ENCODE assay signal across 26 cellular contexts in the genomic region with DNA sequence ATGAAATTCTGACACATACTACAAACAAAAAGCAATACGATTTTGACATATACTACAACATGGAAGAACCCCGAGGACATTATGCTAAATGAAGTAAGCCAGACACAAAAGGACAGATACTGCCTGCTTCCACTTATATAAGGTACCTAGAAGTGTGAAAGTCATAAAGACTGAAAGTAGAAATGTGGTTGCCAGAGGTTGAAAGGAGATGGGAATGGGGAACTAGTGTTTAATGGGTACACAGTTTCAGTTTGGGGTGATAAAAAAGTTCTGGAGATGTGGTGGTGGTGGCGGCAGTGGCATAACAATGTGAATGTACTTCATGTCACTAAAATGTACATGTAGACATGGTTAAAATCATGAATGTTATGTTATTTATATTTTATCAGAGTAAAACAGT. TPM values are rescaled to one million over a fixed set of nuclear protein-coding genes. Genes with fewer than 3 reads are reported as not detected.
DNase-seq lines count a peak whose midpoint lies in the region; ATAC-seq, FAIRE-seq and TF ChIP-seq lines count a peak whose summit lies in the region.
"Had no signal": no experiment of that assay in that cellular context is flagged by ENCODE, and none has a peak within 500 bp of the region (broad histone marks: within the 10 kb centered on the region; RNA-seq: fewer than 3 reads in every experiment).

No MANE protein-coding gene starts in this region.

- no peak for TF ChIP-seq CTCF in GM12878 (IDR thresholded peaks at IDR 0.05 in 2 of 3, conservative IDR thresholded peaks at IDR 0.05 in 1 of 3; ENCODE audit: control insufficient read depth in 2 of 3, extremely low read depth in 1 of 3, insufficient read depth in 1 of 3, low read depth in 3 of 3, low read length in 3 of 3)

- no TSS peak for BruUV-seq in GM12878 (replicated peaks; lab: Mats Ljungman, UMichigan)

- no peak overlapping the region for H3K9ac ChIP-seq in GM12878 (ENCODE audit: control insufficient read depth, insufficient read depth, low read length)
- H3K9ac ChIP-seq: GM23248, parathyroid adenoma had no signal

- in situ Hi-C loops in GM12878 (cut with MboI), result no loop called here

- FAIRE-seq in GM12878 (lab: Jason Lieb, UNC), result peak; percentile 35
- FAIRE-seq: frontal cortex had no signal

- RAD21 ChIA-PET in GM12878 (lab: Charles Lee; ENCODE audit: unreplicated experiment), result interaction anchor here (0.6 to 1.4 kb wide), 3 partner anchors 12 to 75 kb away, joined by 3 read pairs; no protein-coding TSS in a partner anchor

- intact Hi-C loops in GM12878 (cut with micrococcal nuclease; ENCODE audit: unreplicated experiment), result loop anchor here (2.0 kb wide), 1 partner anchor 18 kb away; no protein-coding TSS in a partner anchor

- SMC1A ChIA-PET in GM12878 (lab: Charles Lee; ENCODE audit: uncharacterized antibody, unreplicated experiment), result interaction anchor here (1.2 to 5.3 kb wide), 4 partner anchors 9 to 62 kb away, joined by 4 to 23 read pairs (median 4); no protein-coding TSS in a partner anchor

- peak overlapping the region; percentile 35; the same call in 1 of the 2 replicates for H3K4me2 ChIP-seq in GM12878 (ENCODE audit: control insufficient read depth, insufficient read depth)

- peaks cover 6% of the 10 kb centered on the region; the same call in 1 of the 2 replicates for H3K4me1 ChIP-seq in GM12878 (ENCODE audit: control insufficient read depth, insufficient read depth, low read length)
- H3K4me1 ChIP-seq: parathyroid adenoma, right lobe of liver, tibial artery had no signal

- H2AFZ ChIP-seq in GM12878 (ENCODE audit: control insufficient read depth, low read depth, low read length), result no peak overlapping the region
- H2AFZ ChIP-seq: GM23248, parathyroid adenoma had no signal

- ATAC-seq in GM18867 (IDR thresholded peaks at IDR 0.05; ENCODE audit: unreplicated experiment), result peak; percentile 70
- peak; percentile 72 for ATAC-seq in GM21360 (IDR thresholded peaks at IDR 0.05; ENCODE audit: unreplicated experiment)
- ATAC-seq in HG03159 (IDR thresholded peaks at IDR 0.05; ENCODE audit: unreplicated experiment), result peak; percentile 72
- ATAC-seq in GM12878, result peak; percentile 92
- no peak for ATAC-seq in HG02678 (IDR thresholded peaks at IDR 0.05; ENCODE audit: unreplicated experiment)
- ATAC-seq: naive thymus-derived CD4-positive, alpha-beta T cell; right lobe of liver; stimulated activated effector memory CD8-positive, alpha-beta T cell treated with anti-CD3 and anti-CD28 coated beads, Interleukin-12 subunit alpha, Interleukin-12 subunit beta, amount 100 ng/mL, for 72 hours; T-cell had no signal

- no peak for TF ChIP-seq POLR2A in GM12878 (IDR thresholded peaks at IDR 0.05; ENCODE audit: low read depth, low read length)

- POLR2A ChIA-PET in GM12878 (lab: Charles Lee), result interaction anchor here (1.1 kb wide), 1 partner anchor 13 kb away, joined by 4 read pairs; no protein-coding TSS in a partner anchor

- no peak for TF ChIP-seq RAD21 in GM12878 (IDR thresholded peaks at IDR 0.05; ENCODE audit: insufficient read depth, low read depth, low read length)

- H3K9me3 ChIP-seq in GM12878 (replicated peaks; ENCODE audit: control insufficient read depth, insufficient read depth, low read length), result no peaks in the 10 kb centered on the region
- H3K9me3 ChIP-seq: right lobe of liver, tibial artery had no signal

- no peaks in the 10 kb centered on the region for H3K27me3 ChIP-seq in GM12878 (replicated peaks in 1 of 2; ENCODE audit: control insufficient read depth in 2 of 2, insufficient read depth in 2 of 2, low read length in 1 of 2)
- H3K27me3 ChIP-seq: right lobe of liver had no signal

- H3K4me3 ChIP-seq in GM12878, result no peak overlapping the region
- H3K4me3 ChIP-seq: GM23248, right lobe of liver, tibial artery had no signal

- H4K20me1 ChIP-seq in GM12878 (ENCODE audit: control insufficient read depth, insufficient read depth), result no peaks in the 10 kb centered on the region

- no peaks in the 10 kb centered on the region for H3K79me2 ChIP-seq in GM12878 (ENCODE audit: control insufficient read depth, insufficient read depth, low read length)
- H3K79me2 ChIP-seq: parathyroid adenoma had no signal

- TF ChIP-seq EP300 in GM12878 (IDR thresholded peaks at IDR 0.05; ENCODE audit: borderline replicate concordance in 1 of 2, control insufficient read depth in 1 of 2, low read depth in 2 of 2, low read length in 2 of 2), result no peak; a peak in 1 of 4 replicates

- CTCF ChIA-PET in GM12878 (lab: Yijun Ruan, JAX), result interaction anchor here (1.7 to 1.9 kb wide), 2 partner anchors 10 to 44 kb away, joined by 6 read pairs; no protein-coding TSS in a partner anchor

- WGBS in GM12878 (ENCODE audit: insufficient coverage, insufficient replicate concordance, low lambda C conversion rate, missing lambda C conversion rate), result 62% methylated on average over 3 of the region's 3 CpGs

- H3K27ac ChIP-seq in GM12878 (ENCODE audit: control insufficient read depth, insufficient read depth), result no peak overlapping the region
- H3K27ac ChIP-seq: GM23248, parathyroid adenoma, right lobe of liver, tibial artery had no signal

- no peaks in the 10 kb centered on the region for H3K36me3 ChIP-seq in GM12878 (ENCODE audit: control insufficient read depth in 2 of 2, insufficient read depth in 2 of 2, low read length in 1 of 2)
- H3K36me3 ChIP-seq: right lobe of liver, tibial artery had no signal

- DNase-seq in GM12878 (ENCODE audit: low read depth, low spot score), result no peak
- no peak for DNase-seq in NCI-H1694 (lab: John Stamatoyannopoulos, UW)
- DNase-seq in SW 1271 (lab: John Stamatoyannopoulos, UW), result no peak
- DNase-seq: activated CD4-positive, alpha-beta T cell treated with anti-CD3 and anti-CD28 coated beads for 4 hours; activated naive CD4-positive, alpha-beta T cell treated with Interleukin-2 at 50 U/mL for 16 hours; AML-193; anterior cingulate cortex; COR-L47; DND-41; GM23248; mesenchymal stem cell; naive thymus-derived CD4-positive, alpha-beta T cell; NCI-H1105 treated with DMSO at 0.1 percent for 48 hours; NCI-H2107; NCI-H524; right lobe of liver; SHP77; T-cell; tibial artery had no signal

TF ChIP-seq in GM12878, 131 proteins besides CTCF, POLR2A, EP300 and RAD21 (continues in another document):
- TF ChIP-seq SIX5 (IDR thresholded peaks at IDR 0.05; ENCODE audit: low read depth, low read length, severe bottlenecking) (no peak), IKZF2 (IDR thresholded peaks at IDR 0.05) (peak; percentile 95 to 96), ZNF384 (IDR thresholded peaks at IDR 0.05; ENCODE audit: borderline replicate concordance, low read depth, low read length) (no peak), DPF2 (IDR thresholded peaks at IDR 0.05) (no peak; the same call in 1 of the 2 replicates), GATAD2B (conservative IDR thresholded peaks at IDR 0.05; ENCODE audit: low read depth) (0 out of 2 replicates have a peak, but pooled peaks have one; percentile 36)
- TF ChIP-seq, protein P1, sequence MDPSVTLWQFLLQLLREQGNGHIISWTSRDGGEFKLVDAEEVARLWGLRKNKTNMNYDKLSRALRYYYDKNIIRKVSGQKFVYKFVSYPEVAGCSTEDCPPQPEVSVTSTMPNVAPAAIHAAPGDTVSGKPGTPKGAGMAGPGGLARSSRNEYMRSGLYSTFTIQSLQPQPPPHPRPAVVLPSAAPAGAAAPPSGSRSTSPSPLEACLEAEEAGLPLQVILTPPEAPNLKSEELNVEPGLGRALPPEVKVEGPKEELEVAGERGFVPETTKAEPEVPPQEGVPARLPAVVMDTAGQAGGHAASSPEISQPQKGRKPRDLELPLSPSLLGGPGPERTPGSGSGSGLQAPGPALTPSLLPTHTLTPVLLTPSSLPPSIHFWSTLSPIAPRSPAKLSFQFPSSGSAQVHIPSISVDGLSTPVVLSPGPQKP (IDR thresholded peaks at IDR 0.05; ENCODE audit: low read depth, low read length), result no peak

RNA-seq across cellular contexts. Expression of a gene that starts 12.1 kb away (rescaled TPM):
- total RNA-seq in GM12878 (2013; cell fraction: nucleolus; rRNA removed), result 30.8 and 31.5 TPM in 2 replicates
- total RNA-seq in GM12878 (2014; rRNA removed) (25.9 and 31.8 TPM in 2 replicates), GM12878 (2014; rRNA removed; fragmentation: Illumina TruSeq; extraction: Trizol) (28.1 and 29.6 TPM in 2 replicates), GM12878 (2021) (35.0 and 37.0 TPM in 2 replicates)
- 4.9 TPM for polyA plus RNA-seq in GM12878 (2011; ENCODE audit: low read depth)
- polyA plus RNA-seq in GM12878 (2011; rRNA removed) (57.2 and 64.1 TPM in 2 replicates), GM12878 (2014; fragmentation: Illumina TruSeq; extraction: Trizol) (30.6 and 33.0 TPM in 2 replicates), GM12878 (2014; fragmentation: Nextera tagmentation; extraction: Ambion mirVana) (10 to 100 TPM; 23.0 to 30.7 TPM), GM12878 (2014; rRNA removed) (16.5 and 17.9 TPM in 2 replicates), GM12878 (2016; fragmentation: Nextera tagmentation; extraction: Ambion mirVana) (10 to 100 TPM; 47.5 to 48.5 TPM)
- polyA plus RNA-seq in GM12878 (2011; cell fraction: cytosol; rRNA removed), result 23.3 and 30.2 TPM in 2 replicates
- polyA plus RNA-seq in GM12878 (2011; cell fraction: nucleus; rRNA removed), result 15.3 and 18.1 TPM in 2 replicates
- 13.1 and 13.9 TPM in 2 replicates for polyA plus RNA-seq in GM12878 (2012)
- 26.8 and 29.1 TPM in 2 replicates for polyA minus RNA-seq in GM12878 (2011; rRNA and poly(A)+ RNA removed)
- polyA minus RNA-seq in GM12878 (2011; cell fraction: cytosol; rRNA and poly(A)+ RNA removed), result 15.2 and 20.9 TPM in 2 replicates
- 19.3 and 32.3 TPM in 2 replicates for polyA minus RNA-seq in GM12878 (2011; cell fraction: nucleus; rRNA and poly(A)+ RNA removed)
